ENCODE assay signal across 8 cellular contexts in the genomic region with DNA sequence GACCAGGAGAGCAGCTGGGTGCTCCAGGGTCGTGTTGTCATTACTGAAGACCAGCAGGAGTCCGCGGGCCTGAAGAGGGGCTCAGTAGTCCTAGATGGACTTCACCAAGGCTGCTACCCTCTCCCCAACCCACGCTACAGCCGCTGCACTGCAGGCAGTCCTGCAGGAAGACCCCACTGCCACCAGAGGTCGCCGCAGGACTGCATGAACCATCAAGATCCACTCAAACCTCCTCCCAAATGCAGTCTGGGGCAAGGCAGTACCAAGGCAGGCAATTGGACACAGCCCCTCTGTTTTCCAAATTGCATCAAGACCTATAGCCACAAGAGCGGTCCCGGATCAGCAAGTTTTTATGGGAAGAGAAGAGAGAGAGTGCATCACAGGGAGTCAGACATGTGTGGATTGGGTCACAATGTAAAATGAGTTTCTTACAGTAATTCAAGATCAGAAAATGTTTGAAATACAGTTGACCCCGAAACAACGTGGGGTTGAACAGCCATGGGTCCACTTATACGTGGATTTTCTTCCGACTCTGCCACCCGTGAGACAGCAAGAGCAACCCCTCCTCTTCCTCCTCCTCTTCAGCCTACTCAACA. TPM values are rescaled to one million over a fixed set of nuclear protein-coding genes. Genes with fewer than 3 reads are reported as not detected.
DNase-seq lines count a peak whose midpoint lies in the region; ATAC-seq and TF ChIP-seq lines count a peak whose summit lies in the region.

No MANE protein-coding gene starts in this region.

- no peaks in the 10 kb centered on the region for H3K27me3 ChIP-seq in PC-3 (ENCODE audit: low read length)

- H3K4me3 ChIP-seq in PC-3 (ENCODE audit: low read length) (no peak overlapping the region), fibroblast of mammary gland (ENCODE audit: control insufficient read depth, low read depth, low read length) (no peak overlapping the region)

- ATAC-seq in GM21390 (IDR thresholded peaks at IDR 0.05; ENCODE audit: unreplicated experiment) (peak; percentile 62), PC-3 (peak; percentile 99)

- H3K36me3 ChIP-seq in PC-3 (ENCODE audit: low read depth, low read length) = no peaks in the 10 kb centered on the region

- no peaks in the 10 kb centered on the region for H3K9me2 ChIP-seq in PC-3 (replicated peaks; ENCODE audit: low read length)

- H3K27ac Mint-ChIP-seq in activated T-cell treated with anti-CD3 and anti-CD28 coated beads, Interleukin-2, amount 50 U/mL, for 24 hours = no peak overlapping the region
- no peak overlapping the region for H3K27ac Mint-ChIP-seq in neural crest cell (ENCODE audit: unreplicated experiment)

- no peaks in the 10 kb centered on the region for H3K79me2 ChIP-seq in PC-3 (ENCODE audit: low read length)

- no TSS peak for BruUV-seq in PC-3 (replicated peaks; lab: Mats Ljungman, UMichigan)

- H3K4me1 Mint-ChIP-seq in activated T-cell treated with anti-CD3 and anti-CD28 coated beads, Interleukin-2, amount 50 U/mL, for 24 hours (ENCODE audit: low read depth) = peaks cover 17% of the 10 kb centered on the region
- peaks cover 12% of the 10 kb centered on the region for H3K4me1 Mint-ChIP-seq in neural crest cell

- no peaks in the 10 kb centered on the region for H4K20me1 ChIP-seq in PC-3 (ENCODE audit: low read length)

- no peaks in the 10 kb centered on the region for H3F3A ChIP-seq in PC-3 (ENCODE audit: low read length, unreplicated experiment)

- H3K9me3 Mint-ChIP-seq in activated T-cell treated with anti-CD3 and anti-CD28 coated beads, Interleukin-2, amount 50 U/mL, for 24 hours = no peaks in the 10 kb centered on the region
- H3K9me3 Mint-ChIP-seq in neural crest cell = no peaks in the 10 kb centered on the region

- peaks cover 43% of the 10 kb centered on the region for H3K27me3 Mint-ChIP-seq in activated T-cell treated with anti-CD3 and anti-CD28 coated beads, Interleukin-2, amount 50 U/mL, for 24 hours
- no peaks in the 10 kb centered on the region for H3K27me3 Mint-ChIP-seq in neural crest cell (ENCODE audit: low read depth)

- H3K4me3 Mint-ChIP-seq in activated T-cell treated with anti-CD3 and anti-CD28 coated beads, Interleukin-2, amount 50 U/mL, for 24 hours = no peak overlapping the region
- no peak overlapping the region for H3K4me3 Mint-ChIP-seq in neural crest cell

- no peaks in the 10 kb centered on the region for H3K9me3 ChIP-seq in PC-3 (ENCODE audit: low read length)

- POLR2A ChIA-PET in PC-3 (lab: Charles Lee; ENCODE audit: unreplicated experiment) = no interaction called here

- H3K27ac ChIP-seq in PC-3 (ENCODE audit: low read length) = no peak overlapping the region

- no peaks in the 10 kb centered on the region for H3K4me1 ChIP-seq in PC-3 (ENCODE audit: insufficient read depth, low read length)

- intact Hi-C loops in PC-3 (cut with micrococcal nuclease) = loop anchor here (1.0 kb wide), 1 partner anchor 51 kb away; no protein-coding TSS in a partner anchor

- DNase-seq in DMS53 treated with DMSO at 0.1 percent for 48 hours (lab: John Stamatoyannopoulos, UW; ENCODE audit: unreplicated experiment) (peak; percentile 1), HT1080 (ENCODE audit: low read depth) (peak; percentile 74), PC-3 (peak; percentile 72), fibroblast of mammary gland (ENCODE audit: low read depth) (peak; percentile 89), neural crest cell (ENCODE audit: low read depth, low spot score) (peak; percentile 82), stromal cell of bone marrow (ENCODE audit: low read depth) (peak; percentile 48)
- DNase-seq in activated T-cell treated with anti-CD3 and anti-CD28 coated beads, Interleukin-2, amount 50 U/mL, for 24 hours = peak; percentile 84

- H3K9ac ChIP-seq in PC-3 (ENCODE audit: low read length) = no peak overlapping the region

- no peaks in the 10 kb centered on the region for H3K36me3 Mint-ChIP-seq in activated T-cell treated with anti-CD3 and anti-CD28 coated beads, Interleukin-2, amount 50 U/mL, for 24 hours (ENCODE audit: low read depth)
- peaks cover 6% of the 10 kb centered on the region for H3K36me3 Mint-ChIP-seq in neural crest cell (ENCODE audit: low read depth)

- no peak overlapping the region for H3K4me2 ChIP-seq in PC-3 (ENCODE audit: low read length)

- CTCF ChIA-PET in PC-3 (lab: Charles Lee) = interaction anchor here (1.3 kb wide), 1 partner anchor 50 kb away, joined by 4 read pairs; no protein-coding TSS in a partner anchor

- H2AFZ ChIP-seq in PC-3 (ENCODE audit: low read length) = no peak overlapping the region

- TF ChIP-seq CTCF in PC-3 (conservative IDR thresholded peaks at IDR 0.05; ENCODE audit: low read depth, low read length) = peak; percentile 92
- TF ChIP-seq CTCF in fibroblast of mammary gland (conservative IDR thresholded peaks at IDR 0.05; ENCODE audit: control insufficient read depth, insufficient read depth, low read depth, low read length) = peak; percentile 99
- peak; percentile 98 for TF ChIP-seq CTCF in neural crest cell (conservative IDR thresholded peaks at IDR 0.05)

RNA-seq across cellular contexts. Expression of gene DZIP1L, which starts 46.7 kb away (rescaled TPM):
- 17.7 and 27.4 TPM in 2 replicates for total RNA-seq in HT1080 (2014; rRNA removed; shearing (Covaris generic))
- 6.3 and 7.9 TPM in 2 replicates for polyA plus RNA-seq in HT1080 (2015; cell fraction: cytosol; rRNA removed)
- 32.3 and 39.6 TPM in 2 replicates for polyA plus RNA-seq in HT1080 (2015; cell fraction: nucleus; rRNA removed)
- total RNA-seq in PC-3 (2014; rRNA removed) (3.8 and 4.9 TPM in 2 replicates), neural crest cell (26.6 and 28.1 TPM in 2 replicates)

RNA-seq across cellular contexts. Expression of gene CLDN18, which starts 58.7 kb away (rescaled TPM):
- not detected in 2 replicates for total RNA-seq in HT1080 (2014; rRNA removed; shearing (Covaris generic))
- polyA plus RNA-seq in HT1080 (2015; cell fraction: cytosol; rRNA removed) = not detected in 2 replicates
- polyA plus RNA-seq in HT1080 (2015; cell fraction: nucleus; rRNA removed) = not detected in 2 replicates
- total RNA-seq in PC-3 (2014; rRNA removed) = not detected in 2 replicates
- total RNA-seq in neural crest cell = not detected in 2 replicates

Comparison
In these comparisons a context has a peak if more than half of its experiments do, and no peak if none do; other contexts are left out.
1. DNase-seq: peak in every context shown above with its lines; median percentile 89 in fibroblast of mammary gland; 84 in activated T-cell treated with anti-CD3 and anti-CD28 coated beads, Interleukin-2, amount 50 U/mL, for 24 hours; 82 in neural crest cell; 74 in HT1080; 72 in PC-3; 48 in stromal cell of bone marrow; 1 in DMS53 treated with DMSO at 0.1 percent for 48 hours.